10 cellular contexts compared by ENCODE assay signal in the genomic region with DNA sequence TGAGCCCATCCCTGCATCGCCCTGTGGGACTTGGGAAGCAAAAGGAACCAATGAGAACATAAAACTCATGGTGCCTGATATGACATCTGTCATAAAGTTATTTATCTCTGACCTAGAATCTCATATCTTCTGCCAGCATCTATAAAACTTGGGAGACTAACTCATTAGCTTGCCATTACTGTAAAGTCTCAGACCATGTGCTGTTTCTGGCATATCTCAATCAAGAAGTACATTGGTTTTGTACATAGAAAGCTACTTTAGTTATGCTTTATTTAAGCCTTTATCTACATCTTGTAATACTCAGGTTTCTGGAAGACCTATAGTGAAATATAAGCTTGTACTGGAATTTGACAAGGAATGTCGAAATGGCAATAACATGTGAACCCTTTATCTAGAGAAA.
"Had no signal": no experiment of that assay in that cellular context is flagged by ENCODE, and none has a peak within 500 bp of the region (broad histone marks: within the 10 kb centered on the region; RNA-seq: fewer than 3 reads in every experiment).

No MANE protein-coding gene starts in this region.

- H3K27me3 Mint-ChIP-seq: IgD-negative memory B cell had no signal

- H3K4me1 ChIP-seq: HAP-1 had no signal

- H3K4me3 ChIP-seq: GM23248, HAP-1 had no signal

- H3K9me3 ChIP-seq: HAP-1 had no signal

- H3K9ac ChIP-seq: GM23248 had no signal

- H3K36me3 Mint-ChIP-seq: IgD-negative memory B cell had no signal

- H3K27ac ChIP-seq: GM23248, HL-60 had no signal

- H3K9me3 Mint-ChIP-seq: HFFc6 had no signal

- DNase-seq: GM23248, GOT3, H7, HFFc6, KBM-7 had no signal

- H3K4me3 Mint-ChIP-seq: HFFc6, IgD-negative memory B cell had no signal

- H2AFZ ChIP-seq: GM23248 had no signal

- H3K27ac Mint-ChIP-seq: HFFc6, IgD-negative memory B cell had no signal

- H3K36me3 ChIP-seq: HAP-1 had no signal

- H3K4me1 Mint-ChIP-seq: IgD-negative memory B cell had no signal

- ATAC-seq: HCT116, HepG2 had no signal
